2 cellular contexts compared by ENCODE assay signal in genomic region chr16:18789515-18789849, GRCh38.
TF ChIP-seq lines count a peak whose summit lies in the region.

No MANE protein-coding gene starts in this region.

TF ChIP-seq in H1, 55 proteins besides CTCF, POLR2A, EP300 and RAD21 (continued from another document):
- TF ChIP-seq SAP30 (IDR thresholded peaks at IDR 0.05; ENCODE audit: insufficient read depth, insufficient replicate concordance, low read length) (peak; percentile 85), SRF (IDR thresholded peaks at IDR 0.05; ENCODE audit: low read depth, low read length) (no peak), EGR1 (IDR thresholded peaks at IDR 0.05; ENCODE audit: borderline replicate concordance, low read depth, low read length) (no peak), HDAC2 (IDR thresholded peaks at IDR 0.05; ENCODE audit: borderline replicate concordance in 1 of 2, low read depth in 2 of 2, low read length in 2 of 2) (no peak), GABPA (IDR thresholded peaks at IDR 0.05; ENCODE audit: borderline replicate concordance, insufficient read depth, low read length) (no peak), SUZ12 (IDR thresholded peaks at IDR 0.05; ENCODE audit: low read length) (no peak), CEBPB (IDR thresholded peaks at IDR 0.05; ENCODE audit: low read depth, low read length) (no peak)
TF ChIP-seq in H1: peak in this region for 1.

TF ChIP-seq in neural cell, 6 proteins besides CTCF, POLR2A, EP300 and RAD21 (continued from another document):
- TF ChIP-seq REST (IDR thresholded peaks at IDR 0.05; ENCODE audit: borderline replicate concordance) (no peak), EZH2 (IDR thresholded peaks at IDR 0.05; ENCODE audit: borderline replicate concordance, insufficient read depth, low read length, poor library complexity, severe bottlenecking) (no peak), POLR2AphosphoS5 (IDR thresholded peaks at IDR 0.05) (no peak), SMC3 (conservative IDR thresholded peaks at IDR 0.05; ENCODE audit: poor library complexity) (no peak)
